Comparison of ENCODE assay signal across 1 cellular context in the genomic region with DNA sequence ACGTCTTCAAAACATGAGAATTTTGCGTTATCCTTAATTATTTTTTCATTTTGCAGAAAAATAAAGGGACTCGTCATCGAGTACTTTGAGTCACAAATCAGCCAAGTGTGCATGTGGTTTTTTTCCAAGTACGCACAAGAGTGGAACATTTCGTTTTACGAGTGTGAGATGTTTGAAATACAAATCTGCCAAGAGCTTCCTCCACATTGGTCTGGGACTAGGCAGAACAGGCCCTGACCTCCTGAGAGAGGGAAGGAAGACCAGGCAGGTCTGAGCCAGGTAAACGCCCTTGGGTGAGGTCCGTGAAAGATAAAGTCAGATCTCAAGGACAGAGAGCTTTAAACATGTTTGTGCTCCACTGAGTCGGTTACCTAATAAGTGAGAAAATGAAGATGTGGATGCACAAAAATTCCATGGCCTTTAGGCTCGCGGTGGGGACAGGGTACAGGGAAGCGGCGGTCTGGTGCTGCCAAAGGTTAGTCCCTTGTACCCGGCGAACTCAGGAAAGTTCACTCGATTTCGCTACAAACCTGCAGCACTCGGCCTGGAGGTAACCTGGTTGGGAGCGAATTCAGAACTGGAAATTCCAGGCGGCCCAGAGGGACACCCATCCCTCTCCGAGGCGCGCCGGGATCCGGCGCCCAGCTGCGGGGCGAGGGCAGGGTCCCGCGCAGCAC.
TF ChIP-seq lines count a peak whose summit lies in the region.

No MANE protein-coding gene starts in this region.

TF ChIP-seq in HepG2, 621 proteins besides CTCF, POLR2A, EP300 and RAD21 (continued from another document and continues in another):
- TF ChIP-seq KLF12 (CRISPR knock-in tag; IDR thresholded peaks at IDR 0.05; ENCODE audit: borderline replicate concordance) (no peak; the same call in 1 of the 2 replicates), SAFB2 (CRISPR knock-in tag; IDR thresholded peaks at IDR 0.05; ENCODE audit: borderline replicate concordance, low read depth) (no peak), FOXJ3 (CRISPR knock-in tag; IDR thresholded peaks at IDR 0.05; ENCODE audit: borderline replicate concordance) (0 out of 2 replicates have a peak, but pooled peaks have one; percentile 33), NR3C1 (CRISPR knock-in tag; IDR thresholded peaks at IDR 0.05) (no peak), RARG (CRISPR knock-in tag; IDR thresholded peaks at IDR 0.05; ENCODE audit: low read depth) (no peak), KMT2A (CRISPR knock-in tag; IDR thresholded peaks at IDR 0.05) (no peak), ZNF878 (CRISPR knock-in tag; IDR thresholded peaks at IDR 0.05) (0 out of 2 replicates have a peak, but pooled peaks have one; percentile 30), JUND (CRISPR knock-in tag; IDR thresholded peaks at IDR 0.05) (no peak), ZIK1 (CRISPR knock-in tag; IDR thresholded peaks at IDR 0.05; ENCODE audit: borderline replicate concordance, low read depth) (0 out of 2 replicates have a peak, but pooled peaks have one; percentile 27), ZNF296 (CRISPR knock-in tag; conservative IDR thresholded peaks at IDR 0.05) (no peak), MAFK (conservative IDR thresholded peaks at IDR 0.05 in 1 of 2, IDR thresholded peaks at IDR 0.05 in 1 of 2; ENCODE audit: low read length in 2 of 2) (no peak), ZNF614 (CRISPR knock-in tag; IDR thresholded peaks at IDR 0.05; ENCODE audit: borderline replicate concordance) (no peak), NCOA2 (CRISPR knock-in tag; IDR thresholded peaks at IDR 0.05) (peak; percentile 37; the same call in 1 of the 2 replicates), CERS6 (CRISPR knock-in tag; IDR thresholded peaks at IDR 0.05) (no peak), ZNF24 (IDR thresholded peaks at IDR 0.05) (no peak), ZNF574 (CRISPR knock-in tag; IDR thresholded peaks at IDR 0.05) (no peak), GTF3A (CRISPR knock-in tag; conservative IDR thresholded peaks at IDR 0.05) (no peak), HMG20B (CRISPR knock-in tag; conservative IDR thresholded peaks at IDR 0.05) (no peak), NFKB2 (CRISPR knock-in tag; IDR thresholded peaks at IDR 0.05; ENCODE audit: borderline replicate concordance) (no peak), HDAC2 (CRISPR knock-in tag; IDR thresholded peaks at IDR 0.05) (no peak; the same call in 1 of the 2 replicates), RBM22 (optimal IDR thresholded peaks at IDR 0.05; ENCODE audit: low read length) (no peak), NR2F6 (IDR thresholded peaks at IDR 0.05) (peak; percentile 26; the same call in 1 of the 2 replicates), NR2F6 (CRISPR knock-in tag; IDR thresholded peaks at IDR 0.05) (0 out of 2 replicates have a peak, but pooled peaks have one; percentile 5), HHEX (CRISPR knock-in tag; IDR thresholded peaks at IDR 0.05) (no peak), ZNF160 (CRISPR knock-in tag; IDR thresholded peaks at IDR 0.05) (no peak), KDM5A (IDR thresholded peaks at IDR 0.05; ENCODE audit: borderline replicate concordance, low read length) (no peak), SIX4 (CRISPR knock-in tag; IDR thresholded peaks at IDR 0.05) (no peak), TCF7L2 (IDR thresholded peaks at IDR 0.05; ENCODE audit: low read depth, low read length) (no peak), ZMYM4 (CRISPR knock-in tag; IDR thresholded peaks at IDR 0.05) (no peak), TIGD3 (CRISPR knock-in tag; IDR thresholded peaks at IDR 0.05; ENCODE audit: borderline replicate concordance) (no peak), RXRA (CRISPR knock-in tag; IDR thresholded peaks at IDR 0.05) (peak; percentile 27; the same call in 1 of the 2 replicates), ZNF136 (CRISPR knock-in tag; IDR thresholded peaks at IDR 0.05; ENCODE audit: low read depth) (0 out of 2 replicates have a peak, but pooled peaks have one; percentile 13), DNMT1 (CRISPR knock-in tag; IDR thresholded peaks at IDR 0.05) (no peak), ZNF850 (CRISPR knock-in tag; conservative IDR thresholded peaks at IDR 0.05) (peak; percentile 35; the same call in 1 of the 2 replicates), BRD4 (CRISPR knock-in tag; IDR thresholded peaks at IDR 0.05) (no peak), ZNF205 (CRISPR knock-in tag; IDR thresholded peaks at IDR 0.05) (no peak), PHB2 (IDR thresholded peaks at IDR 0.05; ENCODE audit: partially characterized antibody) (no peak), ZNF619 (CRISPR knock-in tag; IDR thresholded peaks at IDR 0.05) (no peak), TBL1XR1 (IDR thresholded peaks at IDR 0.05; ENCODE audit: borderline replicate concordance, low read length, partially characterized antibody) (no peak), MXI1 (IDR thresholded peaks at IDR 0.05; ENCODE audit: borderline replicate concordance, low read depth, low read length) (no peak), SIN3B (IDR thresholded peaks at IDR 0.05; ENCODE audit: low read length) (0 out of 2 replicates have a peak, but pooled peaks have one; percentile 34), ZNF615 (CRISPR knock-in tag; IDR thresholded peaks at IDR 0.05; ENCODE audit: borderline replicate concordance) (no peak), NRL (CRISPR knock-in tag; IDR thresholded peaks at IDR 0.05; ENCODE audit: borderline replicate concordance) (no peak), ZSCAN12 (CRISPR knock-in tag; IDR thresholded peaks at IDR 0.05) (0 out of 2 replicates have a peak, but pooled peaks have one; percentile 35), DR1 (CRISPR knock-in tag; IDR thresholded peaks at IDR 0.05) (no peak), SALL2 (CRISPR knock-in tag; IDR thresholded peaks at IDR 0.05) (no peak), ATAD3A (CRISPR knock-in tag; IDR thresholded peaks at IDR 0.05) (no peak), ZNF546 (CRISPR knock-in tag; conservative IDR thresholded peaks at IDR 0.05) (no peak), ZNF7 (CRISPR knock-in tag; IDR thresholded peaks at IDR 0.05) (no peak), NAIF1 (CRISPR knock-in tag; IDR thresholded peaks at IDR 0.05; ENCODE audit: borderline replicate concordance) (no peak), PHF21A (CRISPR knock-in tag; IDR thresholded peaks at IDR 0.05) (peak; percentile 76; the same call in 1 of the 2 replicates)
- TF ChIP-seq, protein P1, sequence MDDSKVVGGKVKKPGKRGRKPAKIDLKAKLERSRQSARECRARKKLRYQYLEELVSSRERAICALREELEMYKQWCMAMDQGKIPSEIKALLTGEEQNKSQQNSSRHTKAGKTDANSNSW (CRISPR knock-in tag; IDR thresholded peaks at IDR 0.05; ENCODE audit: borderline replicate concordance), result no peak
- TF ChIP-seq, protein P2, sequence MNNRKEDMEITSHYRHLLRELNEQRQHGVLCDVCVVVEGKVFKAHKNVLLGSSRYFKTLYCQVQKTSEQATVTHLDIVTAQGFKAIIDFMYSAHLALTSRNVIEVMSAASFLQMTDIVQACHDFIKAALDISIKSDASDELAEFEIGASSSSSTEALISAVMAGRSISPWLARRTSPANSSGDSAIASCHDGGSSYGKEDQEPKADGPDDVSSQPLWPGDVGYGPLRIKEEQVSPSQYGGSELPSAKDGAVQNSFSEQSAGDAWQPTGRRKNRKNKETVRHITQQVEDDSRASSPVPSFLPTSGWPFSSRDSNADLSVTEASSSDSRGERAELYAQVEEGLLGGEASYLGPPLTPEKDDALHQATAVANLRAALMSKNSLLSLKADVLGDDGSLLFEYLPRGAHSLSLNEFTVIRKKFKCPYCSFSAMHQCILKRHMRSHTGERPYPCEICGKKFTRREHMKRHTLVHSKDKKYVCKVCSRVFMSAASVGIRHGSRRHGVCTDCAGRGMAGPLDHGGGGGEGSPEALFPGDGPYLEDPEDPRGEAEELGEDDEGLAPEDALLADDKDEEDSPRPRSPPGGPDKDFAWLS (CRISPR knock-in tag; IDR thresholded peaks at IDR 0.05; ENCODE audit: borderline replicate concordance), result no peak
- TF ChIP-seq, protein P3, sequence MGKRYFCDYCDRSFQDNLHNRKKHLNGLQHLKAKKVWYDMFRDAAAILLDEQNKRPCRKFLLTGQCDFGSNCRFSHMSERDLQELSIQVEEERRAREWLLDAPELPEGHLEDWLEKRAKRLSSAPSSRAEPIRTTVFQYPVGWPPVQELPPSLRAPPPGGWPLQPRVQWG (CRISPR knock-in tag; IDR thresholded peaks at IDR 0.05; ENCODE audit: borderline replicate concordance, low read depth), result no peak
- TF ChIP-seq, protein P4, sequence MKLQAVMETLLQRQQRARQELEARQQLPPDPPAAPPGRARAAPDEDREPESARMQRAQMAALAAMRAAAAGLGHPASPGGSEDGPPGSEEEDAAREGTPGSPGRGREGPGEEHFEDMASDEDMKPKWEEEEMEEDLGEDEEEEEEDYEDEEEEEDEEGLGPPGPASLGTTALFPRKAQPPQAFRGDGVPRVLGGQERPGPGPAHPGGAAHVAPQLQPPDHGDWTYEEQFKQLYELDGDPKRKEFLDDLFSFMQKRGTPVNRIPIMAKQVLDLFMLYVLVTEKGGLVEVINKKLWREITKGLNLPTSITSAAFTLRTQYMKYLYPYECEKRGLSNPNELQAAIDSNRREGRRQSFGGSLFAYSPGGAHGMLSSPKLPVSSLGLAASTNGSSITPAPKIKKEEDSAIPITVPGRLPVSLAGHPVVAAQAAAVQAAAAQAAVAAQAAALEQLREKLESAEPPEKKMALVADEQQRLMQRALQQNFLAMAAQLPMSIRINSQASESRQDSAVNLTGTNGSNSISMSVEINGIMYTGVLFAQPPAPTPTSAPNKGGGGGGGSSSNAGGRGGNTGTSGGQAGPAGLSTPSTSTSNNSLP (IDR thresholded peaks at IDR 0.05; ENCODE audit: low read depth, low read length), result no peak
- TF ChIP-seq, protein P5, sequence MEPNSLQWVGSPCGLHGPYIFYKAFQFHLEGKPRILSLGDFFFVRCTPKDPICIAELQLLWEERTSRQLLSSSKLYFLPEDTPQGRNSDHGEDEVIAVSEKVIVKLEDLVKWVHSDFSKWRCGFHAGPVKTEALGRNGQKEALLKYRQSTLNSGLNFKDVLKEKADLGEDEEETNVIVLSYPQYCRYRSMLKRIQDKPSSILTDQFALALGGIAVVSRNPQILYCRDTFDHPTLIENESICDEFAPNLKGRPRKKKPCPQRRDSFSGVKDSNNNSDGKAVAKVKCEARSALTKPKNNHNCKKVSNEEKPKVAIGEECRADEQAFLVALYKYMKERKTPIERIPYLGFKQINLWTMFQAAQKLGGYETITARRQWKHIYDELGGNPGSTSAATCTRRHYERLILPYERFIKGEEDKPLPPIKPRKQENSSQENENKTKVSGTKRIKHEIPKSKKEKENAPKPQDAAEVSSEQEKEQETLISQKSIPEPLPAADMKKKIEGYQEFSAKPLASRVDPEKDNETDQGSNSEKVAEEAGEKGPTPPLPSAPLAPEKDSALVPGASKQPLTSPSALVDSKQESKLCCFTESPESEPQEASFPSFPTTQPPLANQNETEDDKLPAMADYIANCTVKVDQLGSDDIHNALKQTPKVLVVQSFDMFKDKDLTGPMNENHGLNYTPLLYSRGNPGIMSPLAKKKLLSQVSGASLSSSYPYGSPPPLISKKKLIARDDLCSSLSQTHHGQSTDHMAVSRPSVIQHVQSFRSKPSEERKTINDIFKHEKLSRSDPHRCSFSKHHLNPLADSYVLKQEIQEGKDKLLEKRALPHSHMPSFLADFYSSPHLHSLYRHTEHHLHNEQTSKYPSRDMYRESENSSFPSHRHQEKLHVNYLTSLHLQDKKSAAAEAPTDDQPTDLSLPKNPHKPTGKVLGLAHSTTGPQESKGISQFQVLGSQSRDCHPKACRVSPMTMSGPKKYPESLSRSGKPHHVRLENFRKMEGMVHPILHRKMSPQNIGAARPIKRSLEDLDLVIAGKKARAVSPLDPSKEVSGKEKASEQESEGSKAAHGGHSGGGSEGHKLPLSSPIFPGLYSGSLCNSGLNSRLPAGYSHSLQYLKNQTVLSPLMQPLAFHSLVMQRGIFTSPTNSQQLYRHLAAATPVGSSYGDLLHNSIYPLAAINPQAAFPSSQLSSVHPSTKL (CRISPR knock-in tag; IDR thresholded peaks at IDR 0.05), result peak; percentile 10; the same call in 1 of the 2 replicates
